1 cellular context compared by ENCODE assay signal in genomic region chr17:59698143-59698542, GRCh38.
TF ChIP-seq lines count a peak whose summit lies in the region.

No MANE protein-coding gene starts in this region.

TF ChIP-seq in HEK293T, 16 proteins besides CTCF, POLR2A, EP300 and RAD21 (continued from another document):
- TF ChIP-seq, protein P1, sequence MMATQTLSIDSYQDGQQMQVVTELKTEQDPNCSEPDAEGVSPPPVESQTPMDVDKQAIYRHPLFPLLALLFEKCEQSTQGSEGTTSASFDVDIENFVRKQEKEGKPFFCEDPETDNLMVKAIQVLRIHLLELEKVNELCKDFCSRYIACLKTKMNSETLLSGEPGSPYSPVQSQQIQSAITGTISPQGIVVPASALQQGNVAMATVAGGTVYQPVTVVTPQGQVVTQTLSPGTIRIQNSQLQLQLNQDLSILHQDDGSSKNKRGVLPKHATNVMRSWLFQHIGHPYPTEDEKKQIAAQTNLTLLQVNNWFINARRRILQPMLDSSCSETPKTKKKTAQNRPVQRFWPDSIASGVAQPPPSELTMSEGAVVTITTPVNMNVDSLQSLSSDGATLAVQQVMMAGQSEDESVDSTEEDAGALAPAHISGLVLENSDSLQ (IDR thresholded peaks at IDR 0.05): no peak
- TF ChIP-seq SUZ12 (IDR thresholded peaks at IDR 0.05) (no peak), ELF4 (IDR thresholded peaks at IDR 0.05) (no peak; the same call in 1 of the 2 replicates), FOXA1 (IDR thresholded peaks at IDR 0.05) (no peak)
